In genomic region chr9:129333961-129334743, GRCh38 we compare ENCODE assay signal across 1 cellular context.
A peak's percentile ranks its signal among the peaks of the same experiment; 100 is the strongest.
TF ChIP-seq lines count a peak whose summit lies in the region.

No MANE protein-coding gene starts in this region.

TF ChIP-seq in HepG2, 621 proteins besides CTCF, POLR2A, EP300 and RAD21 (continued from another document and continues in another):
- no peak for TF ChIP-seq MTF1 (CRISPR knock-in tag; IDR thresholded peaks at IDR 0.05)
- no peak for TF ChIP-seq SETDB1 (CRISPR knock-in tag; IDR thresholded peaks at IDR 0.05; ENCODE audit: borderline replicate concordance)
- peak; percentile 88 for TF ChIP-seq YEATS2 (CRISPR knock-in tag; IDR thresholded peaks at IDR 0.05; ENCODE audit: borderline replicate concordance)
- TF ChIP-seq TFDP1 (CRISPR knock-in tag; IDR thresholded peaks at IDR 0.05; ENCODE audit: borderline replicate concordance): peak; percentile 97
- no peak for TF ChIP-seq MAFF (IDR thresholded peaks at IDR 0.05; ENCODE audit: low read depth, low read length)
- TF ChIP-seq, protein P1, sequence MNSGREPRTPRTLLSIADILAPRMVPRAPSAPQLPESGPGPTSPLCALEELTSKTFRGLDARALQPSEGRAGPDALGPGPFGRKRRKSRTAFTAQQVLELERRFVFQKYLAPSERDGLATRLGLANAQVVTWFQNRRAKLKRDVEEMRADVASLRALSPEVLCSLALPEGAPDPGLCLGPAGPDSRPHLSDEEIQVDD (CRISPR knock-in tag; IDR thresholded peaks at IDR 0.05; ENCODE audit: borderline replicate concordance): 0 out of 2 replicates have a peak, but pooled peaks have one; percentile 45
- no peak for TF ChIP-seq EHMT2 (IDR thresholded peaks at IDR 0.05; ENCODE audit: borderline replicate concordance, low read depth, low read length)
- TF ChIP-seq ZFY (CRISPR knock-in tag; IDR thresholded peaks at IDR 0.05): peak; percentile 82
- TF ChIP-seq ZNF543 (CRISPR knock-in tag; IDR thresholded peaks at IDR 0.05): peak; percentile 65; the same call in 1 of the 2 replicates
- no peak for TF ChIP-seq ZNF75D (CRISPR knock-in tag; IDR thresholded peaks at IDR 0.05; ENCODE audit: borderline replicate concordance)
- peak; percentile 77; the same call in 1 of the 2 replicates for TF ChIP-seq CHD4 (IDR thresholded peaks at IDR 0.05; ENCODE audit: borderline replicate concordance, low read length)
- peak; percentile 60 for TF ChIP-seq ZBTB38 (CRISPR knock-in tag; IDR thresholded peaks at IDR 0.05)
- 0 out of 2 replicates have a peak, but pooled peaks have one; percentile 31 for TF ChIP-seq ZSCAN30 (CRISPR knock-in tag; IDR thresholded peaks at IDR 0.05)
- no peak for TF ChIP-seq IRF1 (CRISPR knock-in tag; IDR thresholded peaks at IDR 0.05; ENCODE audit: low read depth)
- TF ChIP-seq ZNF496 (CRISPR knock-in tag; IDR thresholded peaks at IDR 0.05; ENCODE audit: insufficient replicate concordance): no peak
- TF ChIP-seq RFX3 (CRISPR knock-in tag; IDR thresholded peaks at IDR 0.05): 0 out of 2 replicates have a peak, but pooled peaks have one; percentile 15
- peak; percentile 99 for TF ChIP-seq ZXDC (CRISPR knock-in tag; IDR thresholded peaks at IDR 0.05)
- TF ChIP-seq, protein P2, sequence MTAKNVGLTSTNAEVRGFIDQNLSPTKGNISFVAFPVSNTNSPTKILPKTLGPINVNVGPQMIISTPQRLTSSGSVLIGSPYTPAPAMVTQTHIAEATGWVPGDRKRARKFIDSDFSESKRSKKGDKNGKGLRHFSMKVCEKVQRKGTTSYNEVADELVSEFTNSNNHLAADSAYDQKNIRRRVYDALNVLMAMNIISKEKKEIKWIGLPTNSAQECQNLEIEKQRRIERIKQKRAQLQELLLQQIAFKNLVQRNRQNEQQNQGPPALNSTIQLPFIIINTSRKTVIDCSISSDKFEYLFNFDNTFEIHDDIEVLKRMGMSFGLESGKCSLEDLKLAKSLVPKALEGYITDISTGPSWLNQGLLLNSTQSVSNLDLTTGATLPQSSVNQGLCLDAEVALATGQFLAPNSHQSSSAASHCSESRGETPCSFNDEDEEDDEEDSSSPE (CRISPR knock-in tag; IDR thresholded peaks at IDR 0.05): peak; percentile 98
- no peak for TF ChIP-seq MAFK (conservative IDR thresholded peaks at IDR 0.05 in 1 of 2, IDR thresholded peaks at IDR 0.05 in 1 of 2; ENCODE audit: low read length in 2 of 2)
- TF ChIP-seq JUN (CRISPR knock-in tag; IDR thresholded peaks at IDR 0.05): peak; percentile 89
- TF ChIP-seq, protein P3, sequence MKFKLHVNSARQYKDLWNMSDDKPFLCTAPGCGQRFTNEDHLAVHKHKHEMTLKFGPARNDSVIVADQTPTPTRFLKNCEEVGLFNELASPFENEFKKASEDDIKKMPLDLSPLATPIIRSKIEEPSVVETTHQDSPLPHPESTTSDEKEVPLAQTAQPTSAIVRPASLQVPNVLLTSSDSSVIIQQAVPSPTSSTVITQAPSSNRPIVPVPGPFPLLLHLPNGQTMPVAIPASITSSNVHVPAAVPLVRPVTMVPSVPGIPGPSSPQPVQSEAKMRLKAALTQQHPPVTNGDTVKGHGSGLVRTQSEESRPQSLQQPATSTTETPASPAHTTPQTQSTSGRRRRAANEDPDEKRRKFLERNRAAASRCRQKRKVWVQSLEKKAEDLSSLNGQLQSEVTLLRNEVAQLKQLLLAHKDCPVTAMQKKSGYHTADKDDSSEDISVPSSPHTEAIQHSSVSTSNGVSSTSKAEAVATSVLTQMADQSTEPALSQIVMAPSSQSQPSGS (CRISPR knock-in tag; IDR thresholded peaks at IDR 0.05): no peak; the same call in none of the 2 replicates
- TF ChIP-seq KIAA2018 (CRISPR knock-in tag; IDR thresholded peaks at IDR 0.05; ENCODE audit: borderline replicate concordance): no peak
- peak; percentile 94 for TF ChIP-seq NCOA2 (CRISPR knock-in tag; IDR thresholded peaks at IDR 0.05)
- TF ChIP-seq TAF15 (IDR thresholded peaks at IDR 0.05; ENCODE audit: low read depth, low read length, poor library complexity, severe bottlenecking): peak; percentile 69
- peak; percentile 83; the same call in 1 of the 2 replicates for TF ChIP-seq ZNF414 (CRISPR knock-in tag; IDR thresholded peaks at IDR 0.05)
- TF ChIP-seq THAP7 (CRISPR knock-in tag; IDR thresholded peaks at IDR 0.05): no peak
- peak; percentile 39 for TF ChIP-seq HOMEZ (CRISPR knock-in tag; IDR thresholded peaks at IDR 0.05; ENCODE audit: low read depth)
- TF ChIP-seq ZFP36L2 (CRISPR knock-in tag; IDR thresholded peaks at IDR 0.05): no peak
- TF ChIP-seq GLMP (CRISPR knock-in tag; IDR thresholded peaks at IDR 0.05; ENCODE audit: borderline replicate concordance): no peak
